Comparison of ENCODE assay signal across 18 cellular contexts in the genomic region with DNA sequence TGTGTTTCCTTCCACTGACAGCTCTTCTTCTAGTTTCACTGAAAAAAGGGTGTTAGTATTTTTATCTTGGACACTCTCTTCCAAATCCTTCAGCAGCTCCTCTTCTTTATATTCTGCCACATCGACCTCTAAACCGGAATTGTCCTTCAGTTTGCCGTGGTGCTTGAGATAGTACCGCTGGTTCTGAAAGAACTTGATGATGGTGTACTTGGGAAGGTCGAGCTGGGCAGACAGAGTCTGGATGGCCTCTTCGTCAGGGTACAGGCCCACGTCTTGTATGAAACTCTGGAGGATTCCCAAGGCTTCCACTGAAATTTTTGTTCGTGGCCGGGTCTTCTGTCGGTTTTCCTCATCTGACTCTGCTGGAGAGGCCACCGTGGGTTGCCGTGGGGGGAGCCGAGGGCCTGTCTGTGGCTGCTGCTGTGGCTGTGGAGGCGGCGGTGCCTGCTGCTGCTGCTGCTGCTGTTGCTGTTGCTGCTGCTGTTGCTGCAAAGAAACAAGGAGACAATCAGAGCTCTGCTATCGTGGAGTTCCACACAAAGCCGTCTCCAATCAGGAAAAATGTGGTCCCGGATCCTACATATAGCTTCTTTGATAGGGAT.
DNase-seq lines count a peak whose midpoint lies in the region; ATAC-seq and TF ChIP-seq lines count a peak whose summit lies in the region.
"Had no signal": no experiment of that assay in that cellular context is flagged by ENCODE, and none has a peak within 500 bp of the region (broad histone marks: within the 10 kb centered on the region; RNA-seq: fewer than 3 reads in every experiment).

No MANE protein-coding gene starts in this region.

- H3K27ac Mint-ChIP-seq in activated T-cell treated with anti-CD3 and anti-CD28 coated beads, Interleukin-2, amount 50 U/mL, for 72 hours: peak overlapping the region; percentile 88
- peak overlapping the region; percentile 88 for H3K27ac Mint-ChIP-seq in activated naive CD8-positive, alpha-beta T cell
- peak overlapping the region; percentile 54 for H3K27ac Mint-ChIP-seq in nephron progenitor cell
- H3K27ac Mint-ChIP-seq: memory B cell had no signal

- no peaks in the 10 kb centered on the region for H3K27me3 Mint-ChIP-seq in activated T-cell treated with anti-CD3 and anti-CD28 coated beads, Interleukin-2, amount 50 U/mL, for 72 hours (ENCODE audit: low read depth)
- no peaks in the 10 kb centered on the region for H3K27me3 Mint-ChIP-seq in activated naive CD8-positive, alpha-beta T cell
- H3K27me3 Mint-ChIP-seq in nephron progenitor cell (ENCODE audit: low read depth, poor library complexity): no peaks in the 10 kb centered on the region
- H3K27me3 Mint-ChIP-seq: memory B cell had no signal

- H3K4me3 Mint-ChIP-seq in activated T-cell treated with anti-CD3 and anti-CD28 coated beads, Interleukin-2, amount 50 U/mL, for 72 hours: peak overlapping the region in 1 of 2 donors; percentile 2
- H3K4me3 Mint-ChIP-seq in activated naive CD8-positive, alpha-beta T cell: peak overlapping the region; percentile 38
- H3K4me3 Mint-ChIP-seq in nephron progenitor cell: no peak overlapping the region
- H3K4me3 Mint-ChIP-seq: memory B cell had no signal

- H3K4me1 ChIP-seq in HEK293 (ENCODE audit: control insufficient read depth, insufficient read depth, low read length): 0 out of 2 replicates have a peak, but pooled peaks cover 2% of the 10 kb centered on the region

- H3K4me1 Mint-ChIP-seq in activated T-cell treated with anti-CD3 and anti-CD28 coated beads, Interleukin-2, amount 50 U/mL, for 72 hours (ENCODE audit: low read depth): peaks cover 42% of the 10 kb centered on the region
- H3K4me1 Mint-ChIP-seq in activated naive CD8-positive, alpha-beta T cell (ENCODE audit: low read depth): peaks cover 71% of the 10 kb centered on the region
- peaks cover 22% of the 10 kb centered on the region for H3K4me1 Mint-ChIP-seq in nephron progenitor cell
- H3K4me1 Mint-ChIP-seq: memory B cell had no signal

- H3K36me3 Mint-ChIP-seq in activated T-cell treated with anti-CD3 and anti-CD28 coated beads, Interleukin-2, amount 50 U/mL, for 72 hours (ENCODE audit: insufficient read depth in 2 of 2): peaks cover 14 to 39% of the 10 kb centered on the region in 2 donors
- H3K36me3 Mint-ChIP-seq in activated naive CD8-positive, alpha-beta T cell: peaks cover 16% of the 10 kb centered on the region
- peaks cover 40% of the 10 kb centered on the region for H3K36me3 Mint-ChIP-seq in nephron progenitor cell (ENCODE audit: low read depth)

- no peak overlapping the region for H3K4me3 ChIP-seq in HEK293 (ENCODE audit: low read depth, low read length)
- H3K4me3 ChIP-seq: ovary had no signal

- peaks cover 6 to 18% of the 10 kb centered on the region in 2 experiments; a peak in 2 of 3 replicates for H3K36me3 ChIP-seq in HEK293 (ENCODE audit: control insufficient read depth in 2 of 2, insufficient read depth in 1 of 2, low read length in 2 of 2)
- H3K36me3 ChIP-seq: ovary had no signal

- H3K9me3 ChIP-seq in HEK293 (ENCODE audit: control insufficient read depth, insufficient read depth, low read depth, low read length): no peaks in the 10 kb centered on the region
- H3K9me3 ChIP-seq: ovary had no signal

- no peak overlapping the region for H3K27ac ChIP-seq in HEK293 (ENCODE audit: extremely low read depth, low read depth, low read length)
- H3K27ac ChIP-seq: C4-2B, ovary had no signal

- DNase-seq in activated T-cell treated with anti-CD3 and anti-CD28 coated beads, Interleukin-2, amount 50 U/mL, for 72 hours: no peak
- DNase-seq in activated T-cell treated with anti-CD3 and anti-CD28 coated beads, Interleukin-2, amount 50 U/mL, for 48 hours: no peak
- DNase-seq in nephron progenitor cell: no peak
- DNase-seq in HPDE6-E6E7 (ENCODE audit: extremely low spot score): no peak
- DNase-seq in NCI-H748 (lab: John Stamatoyannopoulos, UW; ENCODE audit: unreplicated experiment): no peak
- DNase-seq: activated CD4-positive, alpha-beta T cell treated with anti-CD3 and anti-CD28 coated beads for 48 hours; central memory CD4-positive, alpha-beta T cell; effector CD8-positive, alpha-beta T cell; NCI-H2081 treated with DMSO at 0.1 percent for 48 hours; NCI-H526; ovary had no signal

- no peak for ATAC-seq in activated T-cell treated with anti-CD3 and anti-CD28 coated beads, Interleukin-2, amount 50 U/mL, for 72 hours (replicated peaks in 1 of 2)
- no peak for ATAC-seq in HG02610 (IDR thresholded peaks at IDR 0.05; ENCODE audit: unreplicated experiment)
- ATAC-seq: esophagus mucosa, sciatic nerve had no signal

- CTCF ChIA-PET in HEK293 (lab: Yijun Ruan, JAX): no interaction called here

- no peaks in the 10 kb centered on the region for H3K9me3 Mint-ChIP-seq in activated T-cell treated with anti-CD3 and anti-CD28 coated beads, Interleukin-2, amount 50 U/mL, for 72 hours
- no peaks in the 10 kb centered on the region for H3K9me3 Mint-ChIP-seq in activated naive CD8-positive, alpha-beta T cell (ENCODE audit: low read depth)
- no peaks in the 10 kb centered on the region for H3K9me3 Mint-ChIP-seq in nephron progenitor cell
- H3K9me3 Mint-ChIP-seq: memory B cell had no signal

- POLR2A ChIA-PET in HEK293 (lab: Yijun Ruan, JAX): no interaction called here

- TF ChIP-seq CTCF in HEK293 (tag by site-specific recombination; IDR thresholded peaks at IDR 0.05): no peak
- no peak for TF ChIP-seq CTCF in nephron progenitor cell (IDR thresholded peaks at IDR 0.05)

TF ChIP-seq in HEK293, 187 proteins besides CTCF, POLR2A, EP300 and RAD21:
- TF ChIP-seq AEBP2 (tag by site-specific recombination; IDR thresholded peaks at IDR 0.05; ENCODE audit: borderline replicate concordance) (no peak), SCRT2 (tag by site-specific recombination; IDR thresholded peaks at IDR 0.05) (no peak), KLF10 (tag by site-specific recombination; IDR thresholded peaks at IDR 0.05) (no peak), EGR2 (tag by site-specific recombination; IDR thresholded peaks at IDR 0.05; ENCODE audit: low read depth) (0 out of 2 replicates have a peak, but pooled peaks have one; percentile 24), ZNF596 (tag by site-specific recombination; IDR thresholded peaks at IDR 0.05) (no peak), ZNF362 (tag by site-specific recombination; IDR thresholded peaks at IDR 0.05) (no peak)
